In the genomic region with DNA sequence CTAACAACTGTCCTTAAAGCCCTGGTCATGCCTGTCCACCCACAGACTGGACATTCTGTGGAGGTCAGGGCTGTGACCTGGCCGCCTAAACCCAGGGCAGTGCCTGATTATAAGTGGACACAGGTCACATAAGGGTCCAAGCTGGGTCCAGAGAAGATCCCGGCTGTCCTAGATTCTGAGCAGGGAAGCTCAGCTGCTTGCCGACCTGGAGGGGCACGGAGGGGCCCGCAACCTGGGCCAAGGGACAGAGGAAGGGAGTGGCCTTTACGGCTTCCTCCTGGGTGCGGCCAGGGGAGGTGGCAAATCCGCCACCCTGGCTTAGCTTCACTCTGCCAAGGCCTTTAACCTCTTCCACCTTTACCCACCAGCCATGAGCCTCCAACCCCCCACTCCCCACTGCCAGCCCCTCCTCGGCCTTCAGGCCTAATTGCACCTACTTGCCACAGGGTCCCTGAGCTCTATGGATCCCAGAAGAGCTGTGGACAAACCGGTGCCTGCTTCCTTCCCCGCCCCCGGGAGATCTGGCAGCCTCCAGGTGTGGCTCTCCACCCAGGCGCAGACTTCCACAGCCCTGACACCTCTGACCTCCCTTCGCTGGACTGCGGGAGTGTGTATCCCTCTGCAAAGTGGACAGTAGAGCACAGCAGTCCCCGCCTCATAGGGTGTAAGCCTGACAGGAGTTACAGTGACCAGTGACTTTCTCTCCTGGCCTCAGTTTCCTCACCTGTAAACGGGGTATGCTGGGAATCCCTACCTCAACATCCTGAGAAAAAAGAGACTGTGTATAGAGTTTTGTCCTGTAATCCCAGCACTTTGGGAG, we compare ENCODE assay signal across 9 cellular contexts. TPM values are rescaled to one million over a fixed set of nuclear protein-coding genes. Genes with fewer than 3 reads are reported as not detected.
DNase-seq lines count a peak whose midpoint lies in the region; ATAC-seq and TF ChIP-seq lines count a peak whose summit lies in the region.
"Had no signal": no experiment of that assay in that cellular context is flagged by ENCODE, and none has a peak within 500 bp of the region (broad histone marks: within the 10 kb centered on the region; RNA-seq: fewer than 3 reads in every experiment).

No MANE protein-coding gene starts in this region.

- H3K27ac ChIP-seq in HCT116 (ENCODE audit: low read depth, low read length) = peak overlapping the region; percentile 86
- H3K27ac ChIP-seq in VCaP = peak overlapping the region; percentile 70; the same call in 1 of the 2 replicates
- peak overlapping the region in 3 of 4 donors; percentile 35 to 93 (median 82) for H3K27ac ChIP-seq in gastrocnemius medialis

- H2AFZ ChIP-seq in HCT116 (ENCODE audit: low read depth, low read length, poor library complexity, severe bottlenecking) = no peak overlapping the region

- in situ Hi-C loops in gastrocnemius medialis (cut with MboI; ENCODE audit: low sequenced_read_pairs in 4 of 4) = no loop called here

- H3K36me3 ChIP-seq in HCT116 (ENCODE audit: control insufficient read depth in 1 of 2, insufficient read depth in 2 of 2, low read length in 2 of 2) = peaks cover 7 to 11% of the 10 kb centered on the region in 2 experiments; a peak in 3 of 4 replicates
- H3K36me3 ChIP-seq in gastrocnemius medialis = peaks cover 0 to 10% of the 10 kb centered on the region in 2 donors

- CTCF ChIA-PET in HCT116 (lab: Charles Lee) = no interaction called here

- no peaks in the 10 kb centered on the region for H3K9me2 ChIP-seq in HCT116 (ENCODE audit: insufficient read depth)

- no peak for DNase-seq in HCT116 (ENCODE audit: low read depth, low spot score)
- peak; percentile 21 for DNase-seq in left cardiac atrium
- DNase-seq in gastrocnemius medialis = peak in 1 of 2 donors; percentile 11
- no peak for DNase-seq in hepatic stellate cell (ENCODE audit: low spot score)
- DNase-seq in DMS153 (lab: John Stamatoyannopoulos, UW) = no peak
- DNase-seq: retina had no signal

- H3K9ac ChIP-seq in HCT116 (ENCODE audit: low read length) = peak overlapping the region; percentile 87

- no peaks in the 10 kb centered on the region for H4K20me1 ChIP-seq in HCT116 (ENCODE audit: insufficient read depth)

- H3K9me3 ChIP-seq in HCT116 (ENCODE audit: control insufficient read depth in 1 of 2, insufficient read depth in 1 of 2, low read depth in 1 of 2, low read length in 2 of 2) (no peaks in the 10 kb centered on the region), gastrocnemius medialis (no peaks in the 10 kb centered on the region)

- TF ChIP-seq RAD21 in HCT116 (IDR thresholded peaks at IDR 0.05; ENCODE audit: low read depth) = no peak

- H3K27me3 ChIP-seq in HCT116 (ENCODE audit: insufficient read depth, low read length) = no peaks in the 10 kb centered on the region
- no peaks in the 10 kb centered on the region for H3K27me3 ChIP-seq in gastrocnemius medialis

- H3K4me3 ChIP-seq in HCT116 (replicated peaks in 1 of 2; ENCODE audit: low read depth in 1 of 2, low read length in 2 of 2) (peak overlapping the region; percentile 76 to 77), gastrocnemius medialis (peak overlapping the region in 2 of 4 donors; percentile 62 to 63)

- peak overlapping the region; percentile 94 for H3K4me2 ChIP-seq in HCT116 (ENCODE audit: low read length)

- RAD21 ChIA-PET in HCT116 (lab: Charles Lee; ENCODE audit: low non-redundant PET in 1 of 2, low total read pairs in 2 of 2, uncharacterized antibody in 2 of 2, unreplicated experiment in 2 of 2) = no interaction called here

- intact Hi-C loops in HCT116 (cut with micrococcal nuclease) = no loop called here
- intact Hi-C loops in left cardiac atrium (cut with DNase I) = no loop called here
- intact Hi-C loops in gastrocnemius medialis (cut with DNase I; ENCODE audit: low total_unique reads) = loop anchor here (5.0 kb wide), 1 partner anchor 206 kb away; a partner anchor contains a TSS

- peaks cover 24 to 70% of the 10 kb centered on the region in 2 experiments for H3K4me1 ChIP-seq in HCT116 (ENCODE audit: control insufficient read depth in 1 of 2, insufficient read depth in 2 of 2, low read length in 2 of 2)
- H3K4me1 ChIP-seq in gastrocnemius medialis = peaks cover 19 to 20% of the 10 kb centered on the region in 2 donors

- POLR2A ChIA-PET in HCT116 (lab: Charles Lee) = interaction anchor here (0.7 to 1.3 kb wide), 2 partner anchors 13 to 363 kb away, joined by 3 read pairs; no protein-coding TSS in a partner anchor

- BruUV-seq in HCT116 (replicated peaks; lab: Mats Ljungman, UMichigan) = TSS peak; percentile 53

- TF ChIP-seq CTCF in HCT116 (IDR thresholded peaks at IDR 0.05 in 2 of 3, conservative IDR thresholded peaks at IDR 0.05 in 1 of 3; ENCODE audit: borderline replicate concordance in 1 of 3, insufficient read depth in 1 of 3, low read depth in 2 of 3, low read length in 2 of 3) = no peak
- no peak for TF ChIP-seq CTCF in VCaP (conservative IDR thresholded peaks at IDR 0.05)
- TF ChIP-seq CTCF in gastrocnemius medialis (IDR thresholded peaks at IDR 0.05 in 4 of 5, conservative IDR thresholded peaks at IDR 0.05 in 1 of 5) = no peak

- ATAC-seq in HCT116 (no peak), left cardiac atrium (no peak), gastrocnemius medialis (no peak), HG02571 (IDR thresholded peaks at IDR 0.05; ENCODE audit: unreplicated experiment) (no peak), HG03432 (IDR thresholded peaks at IDR 0.05; ENCODE audit: unreplicated experiment) (no peak)

- H3K79me2 ChIP-seq in HCT116 (ENCODE audit: insufficient read depth, low read length) = peaks cover 32% of the 10 kb centered on the region

- no peak for TF ChIP-seq POLR2A in HCT116 (IDR thresholded peaks at IDR 0.05; ENCODE audit: borderline replicate concordance, extremely low read depth, insufficient read depth, insufficient read length)
- TF ChIP-seq POLR2A in gastrocnemius medialis (IDR thresholded peaks at IDR 0.05) = no peak

TF ChIP-seq in HCT116, 20 proteins besides CTCF, POLR2A, EP300 and RAD21:
- no peak for TF ChIP-seq YY1 (IDR thresholded peaks at IDR 0.05; ENCODE audit: extremely low read depth, insufficient replicate concordance, low read depth, low read length)
- TF ChIP-seq POLR2AphosphoS5 (IDR thresholded peaks at IDR 0.05; ENCODE audit: low read depth, low read length) = no peak
- no peak for TF ChIP-seq FOSL1 (IDR thresholded peaks at IDR 0.05; ENCODE audit: low read depth)
- no peak for TF ChIP-seq EZH2 (IDR thresholded peaks at IDR 0.05)
- no peak for TF ChIP-seq SP1 (IDR thresholded peaks at IDR 0.05; ENCODE audit: low read depth)
- no peak for TF ChIP-seq SIN3A (IDR thresholded peaks at IDR 0.05; ENCODE audit: low read depth)
- TF ChIP-seq CBX3 (IDR thresholded peaks at IDR 0.05; ENCODE audit: low read depth) = no peak

RNA-seq across cellular contexts. Expression of a gene that starts 1.7 kb away (rescaled TPM):
- 86.2 TPM for total RNA-seq in HCT116 (2021; ENCODE audit: unreplicated experiment)
- 90.4 and 96.8 TPM in 2 replicates for polyA plus RNA-seq in HCT116 (2012)
- 10 to 100 TPM; 33.6 to 40.8 TPM for total RNA-seq in left cardiac atrium
- 10 to 100 TPM; 49.8 to 85.3 (median 66.1) TPM for total RNA-seq in gastrocnemius medialis

RNA-seq across cellular contexts. Expression of a gene that starts 14.7 kb away (rescaled TPM):
- 86.9 TPM for total RNA-seq in HCT116 (2021; ENCODE audit: unreplicated experiment)
- 126 and 168 TPM in 2 replicates for polyA plus RNA-seq in HCT116 (2012)
- 10 to 100 TPM; 65.3 to 83.8 TPM for total RNA-seq in left cardiac atrium
- total RNA-seq in gastrocnemius medialis = 100 to 1,000 TPM in 1 of 4 donors, 10 to 100 TPM in 3; 75.3 to 129 (median 87.7) TPM

RNA-seq across cellular contexts. Expression of a gene that starts 14.9 kb away (rescaled TPM):
- 2,379 TPM for total RNA-seq in HCT116 (2021; ENCODE audit: unreplicated experiment)
- polyA plus RNA-seq in HCT116 (2012) = 2,859 and 3,193 TPM in 2 replicates
- total RNA-seq in left cardiac atrium = 1,000 to 10,000 TPM; 1,064 to 1,153 TPM
- 100 to 1,000 TPM; 248 to 436 (median 313) TPM for total RNA-seq in gastrocnemius medialis

RNA-seq across cellular contexts. Expression of a gene that starts 36.6 kb away (rescaled TPM):
- 21.7 TPM for total RNA-seq in HCT116 (2021; ENCODE audit: unreplicated experiment)
- polyA plus RNA-seq in HCT116 (2012) = 13.1 and 14.4 TPM in 2 replicates
- total RNA-seq in left cardiac atrium = 10 to 100 TPM; 19.3 to 19.6 TPM
- 10 to 100 TPM in 3 of 4 donors, 1 to 10 TPM in 1; 7.1 to 16.0 (median 13.7) TPM for total RNA-seq in gastrocnemius medialis

RNA-seq across cellular contexts. Expression of a gene that starts 57.5 kb away (rescaled TPM):
- total RNA-seq in HCT116 (2021; ENCODE audit: unreplicated experiment) = 54.8 TPM
- polyA plus RNA-seq in HCT116 (2012) = 114 and 161 TPM in 2 replicates
- 10 to 100 TPM; 16.3 to 81.6 TPM for total RNA-seq in left cardiac atrium
- 10 to 100 TPM; 19.7 to 91.8 (median 41.9) TPM for total RNA-seq in gastrocnemius medialis
